Comparison of ENCODE assay signal across 21 cellular contexts in genomic region chr11:20060647-20061205, GRCh38.
DNase-seq lines count a peak whose midpoint lies in the region; ATAC-seq and TF ChIP-seq lines count a peak whose summit lies in the region.
"Had no signal": no experiment of that assay in that cellular context is flagged by ENCODE, and none has a peak within 500 bp of the region (broad histone marks: within the 10 kb centered on the region; RNA-seq: fewer than 3 reads in every experiment).

No MANE protein-coding gene starts in this region.

- TF ChIP-seq CTCF in heart left ventricle (IDR thresholded peaks at IDR 0.05) (no peak), neural cell (IDR thresholded peaks at IDR 0.05; ENCODE audit: poor library complexity, severe bottlenecking) (no peak)

- H3F3A ChIP-seq in neural cell (ENCODE audit: insufficient read depth, low read length, poor library complexity, severe bottlenecking): no peaks in the 10 kb centered on the region

- H2AFZ ChIP-seq in neural cell (ENCODE audit: low read depth, low read length): no peak overlapping the region

- H3K4me2 ChIP-seq in neural cell (ENCODE audit: low read length): no peak overlapping the region

- H3K27me3 ChIP-seq in right cardiac atrium (ENCODE audit: control insufficient read depth, insufficient read depth): no peaks in the 10 kb centered on the region
- no peaks in the 10 kb centered on the region for H3K27me3 ChIP-seq in heart left ventricle
- no peaks in the 10 kb centered on the region for H3K27me3 ChIP-seq in neural cell (ENCODE audit: insufficient read depth, low read depth, low read length)
- no peaks in the 10 kb centered on the region for H3K27me3 ChIP-seq in MG63
- H3K27me3 ChIP-seq: BE2C, SJSA1 had no signal

- no peaks in the 10 kb centered on the region for H3K9me2 ChIP-seq in neural cell (ENCODE audit: insufficient read depth, low read length)

- no peak for TF ChIP-seq POLR2A in heart left ventricle (IDR thresholded peaks at IDR 0.05)

- WGBS in right cardiac atrium: 80% methylated on average over 7 of the region's 7 CpGs
- 61 to 74% (median 69%) methylated on average over 7 of the region's 7 CpGs for WGBS in heart left ventricle, 4 donors

- H3K27ac ChIP-seq in right cardiac atrium (ENCODE audit: low read length) (no peak overlapping the region), heart left ventricle (peak overlapping the region in 8 of 12 donors; percentile 1 to 57 (median 34)), neural cell (ENCODE audit: low read length) (peak overlapping the region; percentile 23)
- H3K27ac ChIP-seq: RWPE1, SJSA1 had no signal

- intact Hi-C loops in Right ventricle myocardium superior (cut with DNase I) (no loop called here), right cardiac atrium (cut with DNase I) (no loop called here), heart left ventricle (cut with DNase I) (no loop called here)

- H3K9ac ChIP-seq in neural cell (ENCODE audit: low read length): no peak overlapping the region

- H3K36me3 ChIP-seq in heart left ventricle (peaks cover 0 to 76% (median 38%) of the 10 kb centered on the region in 9 donors), neural cell (ENCODE audit: insufficient read depth, low read length) (no peaks in the 10 kb centered on the region), MG63 (peaks cover 88% of the 10 kb centered on the region)
- H3K36me3 ChIP-seq: BE2C had no signal

- H3K4me3 ChIP-seq in right cardiac atrium (ENCODE audit: low read length): no peak overlapping the region
- no peak overlapping the region for H3K4me3 ChIP-seq in heart left ventricle
- H3K4me3 ChIP-seq in neural cell (ENCODE audit: low read length): no peak overlapping the region
- H3K4me3 ChIP-seq in MG63: no peak overlapping the region
- H3K4me3 ChIP-seq: SJSA1 had no signal

- no peaks in the 10 kb centered on the region for H4K20me1 ChIP-seq in neural cell (ENCODE audit: insufficient read depth)

- ATAC-seq in Right ventricle myocardium superior (ENCODE audit: poor library complexity): peak; percentile 42
- no peak for ATAC-seq in right cardiac atrium
- ATAC-seq in heart left ventricle: peak in 3 of 4 donors; percentile 41 to 52 (median 49)
- no peak for ATAC-seq in HG03097 (IDR thresholded peaks at IDR 0.05; ENCODE audit: low FRiP score, unreplicated experiment)
- no peak for ATAC-seq in GM18870 (IDR thresholded peaks at IDR 0.05; ENCODE audit: unreplicated experiment)

- H3K4me1 ChIP-seq in right cardiac atrium (ENCODE audit: control insufficient read depth, insufficient read depth, low read length) (peaks cover 2% of the 10 kb centered on the region), heart left ventricle (peaks cover 0 to 46% (median 21%) of the 10 kb centered on the region in 12 donors)
- H3K4me1 ChIP-seq: BE2C, SJSA1 had no signal

- no peak for TF ChIP-seq EP300 in neural cell (conservative IDR thresholded peaks at IDR 0.05; ENCODE audit: poor library complexity, severe bottlenecking)

- no peak for TF ChIP-seq RAD21 in neural cell (conservative IDR thresholded peaks at IDR 0.05)

- H3K9me3 ChIP-seq in right cardiac atrium (ENCODE audit: control insufficient read depth, low read length): no peaks in the 10 kb centered on the region
- H3K9me3 ChIP-seq in heart left ventricle: no peaks in the 10 kb centered on the region
- no peaks in the 10 kb centered on the region for H3K9me3 ChIP-seq in neural cell (ENCODE audit: low read length)
- no peaks in the 10 kb centered on the region for H3K9me3 ChIP-seq in MG63
- H3K9me3 ChIP-seq: BE2C, SJSA1 had no signal

- H3K79me2 ChIP-seq in neural cell (replicated peaks; ENCODE audit: insufficient read depth, low read length): no peaks in the 10 kb centered on the region

- no peak for DNase-seq in Right ventricle myocardium superior
- DNase-seq in right cardiac atrium: no peak
- DNase-seq in heart left ventricle: no peak
- DNase-seq in NCI-H1694 (lab: John Stamatoyannopoulos, UW): no peak
- DNase-seq in MG63: no peak
- DNase-seq: 8988T; BE2C; CD4-positive, alpha-beta T cell; EL; H7; MM.1S; NCI-H1092 treated with DMSO at 0.1 percent for 48 hours; NCI-H345; NCI-H526 treated with DMSO at 0.1 percent for 48 hours; NK-92 treated with Interleukin-12 subunit alpha and Interleukin-12 subunit beta, amount 100 ng/mL, for 24 hours; OCI-M1 had no signal

TF ChIP-seq in neural cell, 6 proteins besides CTCF, POLR2A, EP300 and RAD21:
- TF ChIP-seq SMC3 (conservative IDR thresholded peaks at IDR 0.05; ENCODE audit: poor library complexity) (no peak), EZH2 (IDR thresholded peaks at IDR 0.05; ENCODE audit: borderline replicate concordance, insufficient read depth, low read length, poor library complexity, severe bottlenecking) (no peak), REST (IDR thresholded peaks at IDR 0.05; ENCODE audit: borderline replicate concordance) (no peak), MXI1 (conservative IDR thresholded peaks at IDR 0.05; ENCODE audit: poor library complexity, severe bottlenecking) (no peak), POLR2AphosphoS5 (IDR thresholded peaks at IDR 0.05) (no peak), TAF1 (IDR thresholded peaks at IDR 0.05; ENCODE audit: low read depth) (no peak)

Comparison
In these comparisons a context has a peak if more than half of its experiments do, and no peak if none do; other contexts are left out.
1. ATAC-seq: peak in Right ventricle myocardium superior (single experiment) and heart left ventricle (3 of 4); none in right cardiac atrium (0 of 2), HG03097 (single experiment) and GM18870 (single experiment).